ENCODE assay signal across 10 cellular contexts in genomic region chr9:124297553-124297905, GRCh38. TPM values are rescaled to one million over a fixed set of nuclear protein-coding genes. Genes with fewer than 3 reads are reported as not detected.
DNase-seq lines count a peak whose midpoint lies in the region; ATAC-seq and TF ChIP-seq lines count a peak whose summit lies in the region.
"Had no signal": no experiment of that assay in that cellular context is flagged by ENCODE, and none has a peak within 500 bp of the region (broad histone marks: within the 10 kb centered on the region; RNA-seq: fewer than 3 reads in every experiment).

No MANE protein-coding gene starts in this region.

- H3K36me3 ChIP-seq in breast epithelium (no peaks in the 10 kb centered on the region), skeletal muscle satellite cell (ENCODE audit: insufficient read depth, low read length) (peaks cover 43% of the 10 kb centered on the region)
- no peaks in the 10 kb centered on the region for H3K36me3 ChIP-seq in effector memory CD4-positive, alpha-beta T cell (ENCODE audit: control insufficient read depth, insufficient read depth, low read length)

- peak overlapping the region; percentile 64 for H3K9ac ChIP-seq in skeletal muscle satellite cell (ENCODE audit: low read depth, low read length)

- H3K27me3 ChIP-seq in breast epithelium (no peaks in the 10 kb centered on the region), skeletal muscle satellite cell (ENCODE audit: control insufficient read depth, insufficient read depth, low read length) (no peaks in the 10 kb centered on the region)
- no peaks in the 10 kb centered on the region for H3K27me3 ChIP-seq in effector memory CD4-positive, alpha-beta T cell (replicated peaks; ENCODE audit: control insufficient read depth, insufficient read depth, low read length, poor library complexity, severe bottlenecking)

- no peak overlapping the region for H3K4me3 ChIP-seq in breast epithelium
- no peak overlapping the region for H3K4me3 ChIP-seq in skeletal muscle satellite cell (ENCODE audit: low read length)
- no peak overlapping the region for H3K4me3 ChIP-seq in effector memory CD4-positive, alpha-beta T cell (ENCODE audit: insufficient read depth, low read depth, low read length, poor library complexity, severe bottlenecking)
- H3K4me3 ChIP-seq: skin epidermis had no signal

- H3K4me2 ChIP-seq in skeletal muscle satellite cell (ENCODE audit: low read length): peak overlapping the region; percentile 56

- H3K27ac ChIP-seq in breast epithelium: peak overlapping the region; percentile 45 to 48
- H3K27ac ChIP-seq in effector memory CD4-positive, alpha-beta T cell (ENCODE audit: insufficient read depth, low read length, poor library complexity, severe bottlenecking): no peak overlapping the region

- H3K9me3 ChIP-seq in breast epithelium: no peaks in the 10 kb centered on the region
- no peaks in the 10 kb centered on the region for H3K9me3 ChIP-seq in skeletal muscle satellite cell (replicated peaks; ENCODE audit: low read length)
- H3K9me3 ChIP-seq in effector memory CD4-positive, alpha-beta T cell (ENCODE audit: control insufficient read depth, low read length): no peaks in the 10 kb centered on the region

- intact Hi-C loops in breast epithelium (cut with DNase I; ENCODE audit: low total_unique reads): no loop called here

- DNase-seq in HCEC 1CT: peak; percentile 79
- peak; percentile 84 to 91 for DNase-seq in breast epithelium (ENCODE audit: low spot score in 2 of 2)
- peak; percentile 82 for DNase-seq in iPS-NIHi11 (ENCODE audit: low spot score)
- no peak for DNase-seq in SIG-M5 (lab: John Stamatoyannopoulos, UW)
- DNase-seq in effector memory CD4-positive, alpha-beta T cell: no peak
- DNase-seq in GF-D8 (lab: John Stamatoyannopoulos, UW): no peak
- DNase-seq: activated naive CD4-positive, alpha-beta T cell treated with Interleukin-2 at 50 U/mL for 16 hours had no signal

- no peak for TF ChIP-seq CTCF in breast epithelium (IDR thresholded peaks at IDR 0.05)

- TF ChIP-seq POLR2A in breast epithelium (IDR thresholded peaks at IDR 0.05): no peak

- no peak for ATAC-seq in GM18867 (IDR thresholded peaks at IDR 0.05; ENCODE audit: unreplicated experiment)

- H3K4me1 ChIP-seq in breast epithelium (peaks cover 13 to 24% of the 10 kb centered on the region in 2 donors), skeletal muscle satellite cell (ENCODE audit: control insufficient read depth, insufficient read depth, low read length) (peaks cover 84% of the 10 kb centered on the region)
- H3K4me1 ChIP-seq in effector memory CD4-positive, alpha-beta T cell (ENCODE audit: control insufficient read depth, insufficient read depth, low read length, poor library complexity, severe bottlenecking): no peaks in the 10 kb centered on the region

RNA-seq across cellular contexts. Expression of gene NEK6, which starts 39.8 kb away (rescaled TPM):
- 10 to 100 TPM; 17.8 to 31.5 (median 22.2) TPM for total RNA-seq in breast epithelium
- total RNA-seq in skeletal muscle satellite cell (2012; rRNA removed): 21.0 and 27.1 TPM in 2 replicates

Comparison
In these comparisons a context has a peak if more than half of its experiments do, and no peak if none do; other contexts are left out.
1. DNase-seq: peak in HCEC 1CT (single experiment), breast epithelium (2 of 2) and iPS-NIHi11 (single experiment); none in SIG-M5 (single experiment), effector memory CD4-positive, alpha-beta T cell (0 of 3) and GF-D8 (single experiment).